9 cellular contexts compared by ENCODE assay signal in the genomic region with DNA sequence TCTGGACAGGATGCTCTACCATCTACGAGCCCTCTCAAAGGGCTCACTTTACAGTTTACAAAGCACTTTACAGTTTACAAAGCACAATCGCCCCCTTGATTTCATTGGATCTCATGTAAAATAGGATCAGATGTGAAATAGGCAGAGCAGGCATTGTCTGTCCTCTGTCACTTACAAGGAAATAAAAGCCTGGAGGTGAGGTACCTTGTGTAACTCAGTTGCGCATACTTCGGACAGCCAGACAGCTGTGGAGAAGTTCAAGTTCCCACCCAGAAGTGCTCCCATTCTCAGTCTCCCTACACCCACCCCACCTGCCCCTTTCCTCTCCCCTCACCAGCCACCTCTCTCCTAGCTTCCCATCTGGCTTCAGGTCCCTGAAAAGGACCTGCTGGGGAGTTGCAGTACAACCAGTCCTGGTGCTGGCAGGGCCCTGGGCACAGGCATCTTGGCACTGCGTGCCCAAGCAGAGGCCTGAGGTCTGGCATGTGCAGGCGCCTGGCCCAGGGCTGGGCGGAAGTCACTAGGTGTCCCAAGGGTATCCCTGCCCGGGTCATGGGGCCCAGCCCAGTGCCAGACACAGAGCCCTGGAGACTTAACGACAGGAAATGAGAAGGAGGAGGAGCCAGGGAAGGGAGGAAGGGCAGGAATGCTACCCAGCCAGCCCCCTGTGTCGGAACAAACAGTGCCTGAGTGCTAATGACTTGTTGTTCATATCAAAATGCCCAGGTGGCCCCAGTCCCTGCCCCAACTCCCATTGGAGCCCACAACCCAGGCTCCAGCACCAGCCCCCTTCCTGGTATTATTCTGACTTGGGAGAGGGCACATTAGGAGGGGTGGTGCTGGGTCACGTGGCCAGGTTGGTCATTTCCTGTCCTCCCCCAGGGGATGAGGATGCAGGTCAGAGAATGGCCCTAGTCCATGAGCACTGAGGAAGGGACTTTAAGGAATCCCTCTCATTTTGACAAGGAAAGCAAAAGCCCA. TPM values are rescaled to one million over a fixed set of nuclear protein-coding genes. Genes with fewer than 3 reads are reported as not detected.
DNase-seq lines count a peak whose midpoint lies in the region; ATAC-seq, FAIRE-seq and TF ChIP-seq lines count a peak whose summit lies in the region.
"Had no signal": no experiment of that assay in that cellular context is flagged by ENCODE, and none has a peak within 500 bp of the region (broad histone marks: within the 10 kb centered on the region; RNA-seq: fewer than 3 reads in every experiment).

No MANE protein-coding gene starts in this region.

- no peak for FAIRE-seq in D721Med (lab: Jason Lieb, UNC)

- TF ChIP-seq EP300 in sigmoid colon (IDR thresholded peaks at IDR 0.05): no peak

- WGBS in heart right ventricle, 2 donors: 36 to 39% methylated on average over 11 of the region's 11 CpGs
- 38 to 61% methylated on average over 11 of the region's 11 CpGs for WGBS in sigmoid colon, 2 donors

- TF ChIP-seq CTCF in GM12865 (IDR thresholded peaks at IDR 0.05; ENCODE audit: insufficient read depth, low read depth, low read length, missing control alignments) (no peak), heart right ventricle (IDR thresholded peaks at IDR 0.05) (no peak), sigmoid colon (IDR thresholded peaks at IDR 0.05) (no peak), D721Med (IDR thresholded peaks at IDR 0.05; ENCODE audit: insufficient read depth, missing control alignments) (no peak)

- H3K9me3 ChIP-seq in heart right ventricle: no peaks in the 10 kb centered on the region
- H3K9me3 ChIP-seq in sigmoid colon: no peaks in the 10 kb centered on the region

- H3K4me1 ChIP-seq in heart right ventricle (peaks cover 37 to 75% (median 59%) of the 10 kb centered on the region in 9 donors), sigmoid colon (peaks cover 0 to 27% (median 16%) of the 10 kb centered on the region in 4 donors)

- TF ChIP-seq POLR2A in sigmoid colon (IDR thresholded peaks at IDR 0.05): no peak

- H3K27ac ChIP-seq in heart right ventricle (peak overlapping the region; percentile 71 to 91 (median 86)), sigmoid colon (peak overlapping the region; percentile 39 to 55 (median 51))

- ATAC-seq in SK-N-SH treated with all-trans-retinoic acid at 6 μM for 48 hours (peak; percentile 49), heart right ventricle (peak; percentile 76 to 94 (median 90)), HG03097 (IDR thresholded peaks at IDR 0.05; ENCODE audit: low FRiP score, unreplicated experiment) (no peak)

- DNase-seq in GM12865 (ENCODE audit: low read depth) (peak; percentile 37), heart right ventricle (peak; percentile 84 to 87), sigmoid colon (no peak), RKO (ENCODE audit: low spot score) (no peak), NCI-H128 (lab: John Stamatoyannopoulos, UW; ENCODE audit: unreplicated experiment) (no peak), D721Med (ENCODE audit: insufficient read length, low spot score) (no peak)

- H3K36me3 ChIP-seq in heart right ventricle (peaks cover 0 to 42% (median 0%) of the 10 kb centered on the region in 9 donors), sigmoid colon (no peaks in the 10 kb centered on the region)

- intact Hi-C loops in heart right ventricle (cut with DNase I) (loop anchor here in 2 of 10 donors (2.0 to 10.0 kb wide), 2 partner anchors 17 to 789 kb away; no protein-coding TSS in a partner anchor), sigmoid colon (cut with DNase I) (no loop called here)

- H3K27me3 ChIP-seq in heart right ventricle (no peaks in the 10 kb centered on the region), sigmoid colon (no peaks in the 10 kb centered on the region)

- H3K4me3 ChIP-seq in GM12865 (ENCODE audit: low read depth, low read length) (no peak overlapping the region), heart right ventricle (peak overlapping the region in 6 of 10 donors; percentile 6 to 60 (median 12)), sigmoid colon (no peak overlapping the region)

TF ChIP-seq in SK-N-SH treated with all-trans-retinoic acid at 6 μM for 48 hours, 23 proteins besides CTCF, POLR2A, EP300 and RAD21:
- peak; percentile 20; the same call in 1 of the 2 replicates for TF ChIP-seq TCF4 (CRISPR knock-in tag; IDR thresholded peaks at IDR 0.05; ENCODE audit: borderline replicate concordance)
- TF ChIP-seq, protein P1, sequence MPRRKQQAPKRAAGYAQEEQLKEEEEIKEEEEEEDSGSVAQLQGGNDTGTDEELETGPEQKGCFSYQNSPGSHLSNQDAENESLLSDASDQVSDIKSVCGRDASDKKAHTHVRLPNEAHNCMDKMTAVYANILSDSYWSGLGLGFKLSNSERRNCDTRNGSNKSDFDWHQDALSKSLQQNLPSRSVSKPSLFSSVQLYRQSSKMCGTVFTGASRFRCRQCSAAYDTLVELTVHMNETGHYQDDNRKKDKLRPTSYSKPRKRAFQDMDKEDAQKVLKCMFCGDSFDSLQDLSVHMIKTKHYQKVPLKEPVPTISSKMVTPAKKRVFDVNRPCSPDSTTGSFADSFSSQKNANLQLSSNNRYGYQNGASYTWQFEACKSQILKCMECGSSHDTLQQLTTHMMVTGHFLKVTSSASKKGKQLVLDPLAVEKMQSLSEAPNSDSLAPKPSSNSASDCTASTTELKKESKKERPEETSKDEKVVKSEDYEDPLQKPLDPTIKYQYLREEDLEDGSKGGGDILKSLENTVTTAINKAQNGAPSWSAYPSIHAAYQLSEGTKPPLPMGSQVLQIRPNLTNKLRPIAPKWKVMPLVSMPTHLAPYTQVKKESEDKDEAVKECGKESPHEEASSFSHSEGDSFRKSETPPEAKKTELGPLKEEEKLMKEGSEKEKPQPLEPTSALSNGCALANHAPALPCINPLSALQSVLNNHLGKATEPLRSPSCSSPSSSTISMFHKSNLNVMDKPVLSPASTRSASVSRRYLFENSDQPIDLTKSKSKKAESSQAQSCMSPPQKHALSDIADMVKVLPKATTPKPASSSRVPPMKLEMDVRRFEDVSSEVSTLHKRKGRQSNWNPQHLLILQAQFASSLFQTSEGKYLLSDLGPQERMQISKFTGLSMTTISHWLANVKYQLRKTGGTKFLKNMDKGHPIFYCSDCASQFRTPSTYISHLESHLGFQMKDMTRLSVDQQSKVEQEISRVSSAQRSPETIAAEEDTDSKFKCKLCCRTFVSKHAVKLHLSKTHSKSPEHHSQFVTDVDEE (CRISPR knock-in tag; IDR thresholded peaks at IDR 0.05): no peak

RNA-seq across cellular contexts. Expression of a gene that starts 5.4 kb away (rescaled TPM):
- 10 to 100 TPM in 9 of 10 donors, 1 to 10 TPM in 1; 9.5 to 54.9 (median 19.8) TPM for total RNA-seq in heart right ventricle
- 100 to 1,000 TPM in 1 of 2 donors, 10 to 100 TPM in 1; 22.4 to 173 TPM for polyA plus RNA-seq in heart right ventricle
- total RNA-seq in sigmoid colon: 10 to 100 TPM; 13.8 to 36.8 (median 14.6) TPM
- polyA plus RNA-seq in sigmoid colon: 10 to 100 TPM in 1 of 3 donors, 1 to 10 TPM in 2; 3.9 to 16.2 (median 4.2) TPM

RNA-seq across cellular contexts. Expression of a gene that starts 19.7 kb away (rescaled TPM):
- total RNA-seq in heart right ventricle: 10 to 100 TPM; 18.6 to 31.9 (median 22.1) TPM
- 10 to 100 TPM; 12.6 to 26.2 TPM for polyA plus RNA-seq in heart right ventricle
- total RNA-seq in sigmoid colon: 10 to 100 TPM; 30.3 to 46.6 (median 32.2) TPM
- polyA plus RNA-seq in sigmoid colon: 10 to 100 TPM in 2 of 3 donors, 1 to 10 TPM in 1; 6.9 to 14.2 (median 12.0) TPM

RNA-seq across cellular contexts. Expression of a gene that starts 28.0 kb away (rescaled TPM):
- total RNA-seq in heart right ventricle (under 1 TPM in 9 of 10 donors, not detected in 1; 0.11 to 0.56 (median 0.31) TPM), sigmoid colon (1 to 10 TPM in 1 of 4 donors, under 1 TPM in 2, not detected in 1; 0.36 to 1.6 (median 0.49) TPM)
- polyA plus RNA-seq in heart right ventricle (under 1 TPM; 0.26 to 0.29 TPM), sigmoid colon (under 1 TPM in 1 of 3 donors, not detected in 2; 0.25 TPM)
- total RNA-seq: mononuclear cell had no signal

RNA-seq across cellular contexts. Expression of a gene that starts 47.5 kb away (rescaled TPM):
- total RNA-seq in heart right ventricle (10 to 100 TPM; 18.6 to 28.0 (median 21.8) TPM), sigmoid colon (10 to 100 TPM; 21.0 to 29.3 (median 25.6) TPM)
- polyA plus RNA-seq in heart right ventricle (10 to 100 TPM in 1 of 2 donors, 1 to 10 TPM in 1; 4.8 to 10.1 TPM), sigmoid colon (10 to 100 TPM in 2 of 3 donors, 1 to 10 TPM in 1; 6.7 to 14.5 (median 10.2) TPM)

Comparison
In these comparisons a context has a peak if more than half of its experiments do, and no peak if none do; other contexts are left out.
1. DNase-seq: peak in GM12865 (single experiment) and heart right ventricle (2 of 2); none in sigmoid colon (single experiment), RKO (single experiment), NCI-H128 (single experiment) and D721Med (single experiment).
2. H3K4me3 ChIP-seq: peak in heart right ventricle (6 of 10); none in GM12865 (single experiment) and sigmoid colon (0 of 4).